ENCODE assay signal across 22 cellular contexts in genomic region chr10:37520488-37520887, GRCh38.
"Had no signal": no experiment of that assay in that cellular context is flagged by ENCODE, and none has a peak within 500 bp of the region (broad histone marks: within the 10 kb centered on the region; RNA-seq: fewer than 3 reads in every experiment).

No MANE protein-coding gene starts in this region.

- H3K4me3 ChIP-seq: colonic mucosa, esophagus muscularis mucosa, left lung, lower lobe of right lung, pancreas, sigmoid colon, skin epidermis, spleen, testis, tibial artery had no signal

- H3K4me1 ChIP-seq: colonic mucosa, foreskin keratinocyte, left lung, lower lobe of right lung, pancreas, sigmoid colon, spleen, testis, tibial artery had no signal

- ATAC-seq: foreskin keratinocyte; left lung; lower lobe of right lung; natural killer cell treated with Interleukin-12 subunit alpha and Interleukin-12 subunit beta and Interleukin-15 and Interleukin-18, amount 100 ng/mL, for 72 hours; pancreas; stimulated activated memory B cell treated with anti-CD40 and anti-IgM and Interleukin-4, amounts not matched to agents 10 μg/mL and 1 μg/mL and 100 μg/mL, for 72 hours; stimulated activated naive CD8-positive, alpha-beta T cell treated with anti-CD3 and anti-CD28 coated beads, Interleukin-15, Interleukin-2, amounts not matched to agents 100 U/mL and 50 U/mL, for 24 hours had no signal

- H3K27ac ChIP-seq: colonic mucosa, esophagus muscularis mucosa, foreskin keratinocyte, left lung, lower lobe of right lung, neutrophil, pancreas, sigmoid colon, skin epidermis, spleen, testis, tibial artery had no signal

- DNase-seq: colonic mucosa; effector CD8-positive, alpha-beta T cell; foreskin keratinocyte; glutamatergic neuron; kidney; left lung; lower lobe of right lung; naive B cell; pancreas; sigmoid colon; spleen; stimulated activated CD4-positive, alpha-beta T cell treated with anti-CD3 and anti-CD28 coated beads, Interleukin-4, amount 100 ng/mL, for 4 hours; stimulated activated naive CD8-positive, alpha-beta T cell treated with anti-CD3 and anti-CD28 coated beads, Interleukin-15, Interleukin-2, amounts not matched to agents 100 U/mL and 50 U/mL, for 24 hours; substantia nigra; testis; tibial artery had no signal

- H3K36me3 ChIP-seq: colonic mucosa, esophagus muscularis mucosa, left lung, lower lobe of right lung, neutrophil, pancreas, sigmoid colon, spleen, tibial artery had no signal

- H3K27me3 ChIP-seq: colonic mucosa, esophagus muscularis mucosa, foreskin keratinocyte, left lung, neutrophil, pancreas, sigmoid colon, spleen, testis, tibial artery had no signal

- H3K9me3 ChIP-seq: colonic mucosa, esophagus muscularis mucosa, left lung, lower lobe of right lung, neutrophil, pancreas, sigmoid colon, spleen, testis, tibial artery had no signal

- FAIRE-seq: endothelial cell of umbilical vein, kidney, pancreas had no signal
